ENCODE assay signal across 8 cellular contexts in the genomic region with DNA sequence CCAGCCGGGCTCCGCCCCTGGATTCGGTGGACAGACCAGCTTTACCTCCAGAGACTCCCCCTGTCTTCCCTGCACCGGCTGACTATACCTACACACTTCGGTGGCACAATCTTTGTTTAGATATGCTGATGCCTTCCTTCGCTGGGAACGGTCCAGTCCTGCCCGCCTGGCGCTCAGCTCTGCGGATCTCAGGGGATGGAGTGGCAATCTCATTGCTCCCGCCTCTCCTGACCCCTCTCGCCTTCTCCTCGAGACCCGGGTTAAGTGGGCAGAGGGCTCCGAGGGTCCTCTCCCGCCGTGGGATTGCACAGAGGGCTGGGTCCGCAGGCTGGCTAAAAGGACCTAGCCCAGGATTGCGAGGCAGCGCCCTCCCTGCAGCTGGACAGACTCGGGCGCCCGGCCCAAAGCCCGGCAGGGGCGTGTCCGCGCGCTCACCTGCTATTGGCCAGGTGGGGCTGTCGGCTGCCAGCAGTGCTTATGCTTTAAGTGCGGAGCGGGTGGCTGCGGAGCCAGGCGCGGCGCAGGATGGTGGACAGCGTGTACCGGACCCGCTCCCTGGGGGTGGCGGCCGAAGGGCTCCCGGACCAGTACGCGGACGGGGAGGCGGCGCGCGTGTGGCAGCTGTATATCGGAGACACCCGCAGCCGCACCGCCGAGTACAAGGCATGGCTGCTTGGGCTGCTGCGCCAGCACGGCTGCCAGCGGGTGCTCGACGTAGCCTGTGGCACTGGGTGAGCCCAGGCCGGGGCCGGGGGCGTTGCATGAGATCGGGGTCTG. TPM values are rescaled to one million over a fixed set of nuclear protein-coding genes. Genes with fewer than 3 reads are reported as not detected.
A peak's percentile ranks its signal among the peaks of the same experiment; 100 is the strongest.
DNase-seq lines count a peak whose midpoint lies in the region; ATAC-seq and TF ChIP-seq lines count a peak whose summit lies in the region.

A gene (plus strand): TSS at position 512 of the 777 bp plus-strand sequence. CDS start 14 bp downstream, at position 526.

- peak; percentile 60 for DNase-seq in AG08396 (ENCODE audit: low spot score)
- peak; percentile 88 for DNase-seq in WERI-Rb-1
- DNase-seq in coronary artery (ENCODE audit: low spot score) = no peak
- DNase-seq in right lobe of liver = peak; percentile 87 to 96 (median 95)
- DNase-seq in stimulated activated naive CD8-positive, alpha-beta T cell treated with anti-CD3 and anti-CD28 coated beads, Interleukin-15, amount 100 ng/mL, for 72 hours = peak; percentile 30 to 44
- no peak for DNase-seq in HCEC 1CT

- H3K9me3 ChIP-seq in HUES48 (ENCODE audit: control insufficient read depth, insufficient read depth, low read length) (no peaks in the 10 kb centered on the region), WERI-Rb-1 (ENCODE audit: severe bottlenecking) (no peaks in the 10 kb centered on the region), right lobe of liver (no peaks in the 10 kb centered on the region)

- H3K27me3 Mint-ChIP-seq in stimulated activated naive CD8-positive, alpha-beta T cell treated with anti-CD3 and anti-CD28 coated beads, Interleukin-15, amount 100 ng/mL, for 72 hours = peaks cover 8% of the 10 kb centered on the region

- 10% methylated on average over 9 of the region's 62 CpGs for WGBS in right lobe of liver (ENCODE audit: insufficient coverage, low coverage, low lambda C conversion rate, missing lambda C conversion rate)

- H3K4me1 ChIP-seq in HUES48 (ENCODE audit: control insufficient read depth, insufficient read depth, low read length) (peaks cover 4% of the 10 kb centered on the region; the same call in 1 of the 2 replicates), right lobe of liver (peaks cover 0 to 8% (median 3%) of the 10 kb centered on the region in 4 donors)

- 0 out of 2 replicates have a peak, but pooled peaks have one; percentile 12 for TF ChIP-seq CTCF in WERI-Rb-1 (IDR thresholded peaks at IDR 0.05; ENCODE audit: low read depth, low read length)
- TF ChIP-seq CTCF in coronary artery (IDR thresholded peaks at IDR 0.05) = no peak
- peak in 1 of 4 donors; percentile 23 for TF ChIP-seq CTCF in right lobe of liver (IDR thresholded peaks at IDR 0.05)

- peak; percentile 46 for TF ChIP-seq POLR2A in right lobe of liver (IDR thresholded peaks at IDR 0.05)

- H3K9ac ChIP-seq in HUES48 (ENCODE audit: low read depth, low read length) = peak within 1 kb of the TSS; percentile 47; the same call in 1 of the 2 replicates

- H3K27ac ChIP-seq in HUES48 (ENCODE audit: low read depth, low read length) (no peak within 1 kb of the TSS), WERI-Rb-1 (no peak within 1 kb of the TSS), coronary artery (no peak within 1 kb of the TSS), right lobe of liver (peak within 1 kb of the TSS in 2 of 3 donors; percentile 78 to 93)

- no peaks in the 10 kb centered on the region for H3K9me3 Mint-ChIP-seq in stimulated activated naive CD8-positive, alpha-beta T cell treated with anti-CD3 and anti-CD28 coated beads, Interleukin-15, amount 100 ng/mL, for 72 hours

- H3K4me3 ChIP-seq in HUES48 (ENCODE audit: low read depth, low read length) (peak within 1 kb of the TSS; percentile 80), WERI-Rb-1 (ENCODE audit: low read depth, low read length) (peak within 1 kb of the TSS; percentile 65), coronary artery (peak within 1 kb of the TSS; percentile 78), right lobe of liver (peak within 1 kb of the TSS; percentile 51 to 93 (median 86))

- H3K4me3 Mint-ChIP-seq in stimulated activated naive CD8-positive, alpha-beta T cell treated with anti-CD3 and anti-CD28 coated beads, Interleukin-15, amount 100 ng/mL, for 72 hours = peak within 1 kb of the TSS; percentile 78 to 92

- peak within 1 kb of the TSS in 1 of 2 donors; percentile 71 for H3K27ac Mint-ChIP-seq in stimulated activated naive CD8-positive, alpha-beta T cell treated with anti-CD3 and anti-CD28 coated beads, Interleukin-15, amount 100 ng/mL, for 72 hours

- H3K27me3 ChIP-seq in HUES48 (ENCODE audit: control insufficient read depth, insufficient read depth, low read length) (peaks cover 16% of the 10 kb centered on the region), WERI-Rb-1 (ENCODE audit: insufficient read depth, low read depth, severe bottlenecking) (no peaks in the 10 kb centered on the region), right lobe of liver (no peaks in the 10 kb centered on the region)

- ATAC-seq in right lobe of liver (peak; percentile 91 to 95 (median 92)), GM19324 (IDR thresholded peaks at IDR 0.05; ENCODE audit: low FRiP score, unreplicated experiment) (no peak)
- ATAC-seq in stimulated activated naive CD8-positive, alpha-beta T cell treated with anti-CD3 and anti-CD28 coated beads, Interleukin-15, amount 100 ng/mL, for 72 hours = peak; percentile 82

- peaks cover 21% of the 10 kb centered on the region for H3K4me1 Mint-ChIP-seq in stimulated activated naive CD8-positive, alpha-beta T cell treated with anti-CD3 and anti-CD28 coated beads, Interleukin-15, amount 100 ng/mL, for 72 hours

- H3K36me3 ChIP-seq in HUES48 (ENCODE audit: control insufficient read depth, insufficient read depth, low read length) = peaks cover 4% of the 10 kb centered on the region; the same call in 1 of the 2 replicates
- H3K36me3 ChIP-seq in WERI-Rb-1 = peaks cover 24% of the 10 kb centered on the region
- peaks cover 0 to 32% (median 11%) of the 10 kb centered on the region in 4 donors for H3K36me3 ChIP-seq in right lobe of liver

- intact Hi-C loops in right lobe of liver (cut with DNase I) = no loop called here

RNA-seq across cellular contexts. Expression of the gene that starts here (rescaled TPM):
- total RNA-seq in right lobe of liver = 100 to 1,000 TPM in 3 of 6 experiments, 10 to 100 TPM in 3; 13.7 to 470 (median 107) TPM

Comparison
In these comparisons a context has a peak if more than half of its experiments do, and no peak if none do; other contexts are left out.
1. DNase-seq: peak in AG08396 (single experiment), WERI-Rb-1 (single experiment), right lobe of liver (3 of 3) and stimulated activated naive CD8-positive, alpha-beta T cell treated with anti-CD3 and anti-CD28 coated beads, Interleukin-15, amount 100 ng/mL, for 72 hours (2 of 2); none in coronary artery (single experiment) and HCEC 1CT (single experiment).
2. H3K27ac ChIP-seq: peak in right lobe of liver (2 of 3); none in HUES48 (single experiment), WERI-Rb-1 (single experiment) and coronary artery (0 of 2).
3. Peak in every context shown above with its lines, with median percentiles within 50 percentile points of each other: H3K4me3 ChIP-seq.